Comparison of ENCODE assay signal across 8 cellular contexts in the genomic region with DNA sequence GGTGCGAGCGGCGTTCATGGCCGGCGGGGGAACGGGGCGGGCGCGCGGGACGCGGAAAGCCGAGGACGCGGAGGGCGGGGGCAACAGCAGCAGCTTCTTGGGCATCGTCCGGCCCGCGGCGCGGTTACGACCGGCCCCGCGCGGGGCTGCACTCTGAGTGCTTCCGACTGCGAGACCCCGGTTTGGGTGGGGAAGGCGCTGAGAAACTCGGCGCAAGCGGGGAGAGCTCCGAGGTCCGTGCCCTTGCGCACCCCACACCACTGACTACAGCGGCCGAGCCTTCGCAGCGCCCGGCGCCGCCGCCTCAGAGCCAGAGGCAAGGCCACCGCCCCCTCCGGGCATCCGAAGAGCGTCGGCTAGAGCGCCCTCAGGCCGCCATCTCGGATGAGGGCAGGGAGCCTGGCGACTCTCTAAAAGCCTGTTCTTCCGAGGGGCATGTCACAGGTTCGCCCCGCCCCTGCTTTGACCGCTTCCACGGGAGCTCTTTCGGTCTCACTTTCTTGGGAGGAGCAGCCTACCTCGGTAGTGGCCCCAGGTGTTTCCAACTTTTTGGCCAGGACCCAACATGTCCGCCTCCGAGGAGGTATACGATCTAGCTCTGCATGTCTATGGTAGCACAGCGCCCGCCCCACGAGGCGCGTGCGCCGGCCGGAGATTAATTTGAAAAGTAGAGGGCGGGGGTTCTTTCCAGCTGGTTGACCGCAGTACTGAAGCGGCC. TPM values are rescaled to one million over a fixed set of nuclear protein-coding genes. Genes with fewer than 3 reads are reported as not detected.
DNase-seq lines count a peak whose midpoint lies in the region; ATAC-seq and TF ChIP-seq lines count a peak whose summit lies in the region.

A gene with protein sequence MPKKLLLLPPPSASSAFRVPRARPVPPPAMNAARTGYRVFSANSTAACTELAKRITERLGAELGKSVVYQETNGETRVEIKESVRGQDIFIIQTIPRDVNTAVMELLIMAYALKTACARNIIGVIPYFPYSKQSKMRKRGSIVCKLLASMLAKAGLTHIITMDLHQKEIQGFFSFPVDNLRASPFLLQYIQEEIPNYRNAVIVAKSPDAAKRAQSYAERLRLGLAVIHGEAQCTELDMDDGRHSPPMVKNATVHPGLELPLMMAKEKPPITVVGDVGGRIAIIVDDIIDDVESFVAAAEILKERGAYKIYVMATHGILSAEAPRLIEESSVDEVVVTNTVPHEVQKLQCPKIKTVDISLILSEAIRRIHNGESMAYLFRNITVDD (minus strand): TSS at position 318 of the 718 bp plus-strand sequence. CDS start 213 bp downstream, at position 105.

- peak; percentile 66 for DNase-seq in AG04450 (ENCODE audit: low read depth, low spot score)
- peak; percentile 95 for DNase-seq in NCI-H2227 (lab: John Stamatoyannopoulos, UW; ENCODE audit: unreplicated experiment)
- DNase-seq in activated B cell treated with CpG ODN at 0.5 μM for 24 hours: peak; percentile 83
- peak; percentile 34 to 97 (median 87) for DNase-seq in caudate nucleus (lab: John Stamatoyannopoulos, UW)
- peak; percentile 96 for DNase-seq in islet precursor cell
- peak; percentile 60 to 76 (median 70) for DNase-seq in stimulated activated CD4-positive, alpha-beta T cell treated with anti-CD3 and anti-CD28 coated beads, Interleukin-12 subunit alpha, Interleukin-12 subunit beta, amount 100 ng/mL, for 48 hours (ENCODE audit: low read depth in 2 of 3, low spot score in 1 of 3)

- H3K27me3 Mint-ChIP-seq in activated B cell treated with CpG ODN at 0.5 μM for 24 hours: no peaks in the 10 kb centered on the region

- H3K4me1 Mint-ChIP-seq in activated B cell treated with CpG ODN at 0.5 μM for 24 hours: peaks cover 23% of the 10 kb centered on the region

- peaks cover 5% of the 10 kb centered on the region for H3K36me3 Mint-ChIP-seq in activated B cell treated with CpG ODN at 0.5 μM for 24 hours (ENCODE audit: low read depth)

- POLR2A ChIA-PET in AG04450 (lab: Yijun Ruan, JAX) (interaction anchor here (0.6 to 3.2 kb wide), 11 partner anchors 8 to 48 kb away, joined by 3 to 37 read pairs (median 6); a partner anchor contains a TSS), activated B cell treated with CpG ODN at 0.5 μM for 24 hours (lab: Charles Lee) (interaction anchor here (0.8 to 2.0 kb wide), 9 partner anchors 8 to 574 kb away, joined by 3 to 29 read pairs (median 4); a partner anchor contains a TSS)

- TF ChIP-seq CTCF in AG04450 (IDR thresholded peaks at IDR 0.05; ENCODE audit: low read depth, low read length) (peak; percentile 66), activated B cell treated with CpG ODN at 0.5 μM for 24 hours (IDR thresholded peaks at IDR 0.05) (no peak)

- no peaks in the 10 kb centered on the region; the same call in 1 of the 2 replicates for H3K9me3 ChIP-seq in AG04450 (ENCODE audit: control insufficient read depth, insufficient read depth, low read length)

- peak within 1 kb of the TSS; percentile 98 for H3K27ac Mint-ChIP-seq in activated B cell treated with CpG ODN at 0.5 μM for 24 hours

- peak within 1 kb of the TSS; percentile 94 for H3K4me3 Mint-ChIP-seq in activated B cell treated with CpG ODN at 0.5 μM for 24 hours

- H3K9me3 Mint-ChIP-seq in activated B cell treated with CpG ODN at 0.5 μM for 24 hours: no peaks in the 10 kb centered on the region

- ATAC-seq in GM18870 (IDR thresholded peaks at IDR 0.05; ENCODE audit: unreplicated experiment): peak; percentile 82
- ATAC-seq in HG03139 (IDR thresholded peaks at IDR 0.05; ENCODE audit: unreplicated experiment): peak; percentile 83
- peak; percentile 93 for ATAC-seq in activated B cell treated with CpG ODN at 0.5 μM for 24 hours (ENCODE audit: low read depth)

- CTCF ChIA-PET in AG04450 (lab: Charles Lee): interaction anchor here (0.5 to 2.0 kb wide), 11 partner anchors 10 to 100 kb away, joined by 3 to 20 read pairs (median 4); a partner anchor contains a TSS
- CTCF ChIA-PET in activated B cell treated with CpG ODN at 0.5 μM for 24 hours (lab: Charles Lee): interaction anchor here (0.8 to 3.8 kb wide), 4 partner anchors 31 to 154 kb away, joined by 3 to 23 read pairs (median 8); a partner anchor contains a TSS

- H3K27ac ChIP-seq in AG04450 (ENCODE audit: low read depth, low read length) (peak within 1 kb of the TSS; percentile 85), caudate nucleus (ENCODE audit: low read depth, low read length) (peak within 1 kb of the TSS; percentile 81)

- peak within 1 kb of the TSS; percentile 84 for H3K4me3 ChIP-seq in AG04450 (ENCODE audit: low read depth, low read length)

- H3K27me3 ChIP-seq in AG04450 (ENCODE audit: control insufficient read depth, insufficient read depth, low read length): no peaks in the 10 kb centered on the region

- intact Hi-C loops in activated B cell treated with CpG ODN at 0.5 μM for 24 hours (cut with micrococcal nuclease): loop anchor here (1.0 to 5.0 kb wide), 4 partner anchors 31 to 496 kb away; a partner anchor contains a TSS

RNA-seq across cellular contexts. Expression of the gene that starts here (rescaled TPM):
- polyA plus RNA-seq in AG04450 (2011; rRNA removed): 48.8 and 49.9 TPM in 2 replicates
- polyA minus RNA-seq in AG04450 (2011; rRNA and poly(A)+ RNA removed): 44.7 and 53.4 TPM in 2 replicates
- 26.7 and 27.1 TPM in 2 replicates for total RNA-seq in activated B cell treated with CpG ODN at 0.5 μM for 24 hours

Comparison
In these comparisons a context has a peak if more than half of its experiments do, and no peak if none do; other contexts are left out.
1. Peak in every context shown above with its lines: DNase-seq, ATAC-seq, H3K4me3 ChIP-seq and H3K27ac ChIP-seq.